ENCODE assay signal across 8 cellular contexts in genomic region chr15:32994810-32995424, GRCh38.
DNase-seq lines count a peak whose midpoint lies in the region; ATAC-seq and TF ChIP-seq lines count a peak whose summit lies in the region.

No MANE protein-coding gene starts in this region.

- H3K4me1 ChIP-seq in aorta (ENCODE audit: control insufficient read depth in 1 of 2, insufficient read depth in 2 of 2, low read length in 2 of 2): no peaks in the 10 kb centered on the region

- no peaks in the 10 kb centered on the region for H3K9me3 Mint-ChIP-seq in HFFc6

- peak overlapping the region; percentile 72 for H3K27ac Mint-ChIP-seq in HFFc6

- H3K36me3 ChIP-seq in aorta (ENCODE audit: control insufficient read depth in 1 of 2, insufficient read depth in 2 of 2, low read length in 1 of 2): no peaks in the 10 kb centered on the region

- H3K27ac ChIP-seq in C4-2B (no peak overlapping the region), coronary artery (no peak overlapping the region), aorta (ENCODE audit: low read depth in 1 of 2, low read length in 2 of 2) (no peak overlapping the region)

- WGBS in aorta, 2 donors: 94 to 100% methylated on average over 1 of the region's 1 CpG

- no peaks in the 10 kb centered on the region; the same call in none of the 2 replicates for H3K27me3 Mint-ChIP-seq in HFFc6 (ENCODE audit: insufficient read depth)

- no peaks in the 10 kb centered on the region for H3K9me3 ChIP-seq in aorta (ENCODE audit: control insufficient read depth, low read length)

- TF ChIP-seq CTCF in C4-2B (conservative IDR thresholded peaks at IDR 0.05): peak; percentile 81
- peak; percentile 87 for TF ChIP-seq CTCF in HFFc6 (IDR thresholded peaks at IDR 0.05)
- TF ChIP-seq CTCF in coronary artery (IDR thresholded peaks at IDR 0.05): no peak

- intact Hi-C loops in aorta (cut with DNase I): loop anchor here (5.0 kb wide), 3 partner anchors 143 to 333 kb away; no protein-coding TSS in a partner anchor

- no peaks in the 10 kb centered on the region for H3K27me3 ChIP-seq in aorta (ENCODE audit: control insufficient read depth in 1 of 2, insufficient read depth in 2 of 2, low read length in 1 of 2)

- no peak for ATAC-seq in aorta (ENCODE audit: low FRiP score)
- no peak for ATAC-seq in HG02678 (IDR thresholded peaks at IDR 0.05; ENCODE audit: unreplicated experiment)

- peaks cover 59% of the 10 kb centered on the region for H3K4me1 Mint-ChIP-seq in HFFc6 (ENCODE audit: low read depth)

- H3K4me3 Mint-ChIP-seq in HFFc6: no peak overlapping the region

- H3K4me3 ChIP-seq in coronary artery (no peak overlapping the region), aorta (ENCODE audit: low read length in 2 of 2) (no peak overlapping the region)

- DNase-seq in HFFc6 (peak; percentile 63), SW480 (ENCODE audit: low spot score) (peak; percentile 9), glomerular visceral epithelial cell (ENCODE audit: extremely low spot score) (peak; percentile 58), coronary artery (ENCODE audit: low spot score) (no peak), aorta (no peak)
- no peak for DNase-seq in effector CD8-positive, alpha-beta T cell (lab: John Stamatoyannopoulos, UW)

- H3K36me3 Mint-ChIP-seq in HFFc6 (ENCODE audit: low read depth): peaks cover 3% of the 10 kb centered on the region; the same call in 1 of the 2 replicates

Comparison
In these comparisons a context has a peak if more than half of its experiments do, and no peak if none do; other contexts are left out.
1. DNase-seq: peak in HFFc6 (single experiment), SW480 (single experiment) and glomerular visceral epithelial cell (single experiment); none in effector CD8-positive, alpha-beta T cell (single experiment), coronary artery (single experiment) and aorta (0 of 2).